Comparison of ENCODE assay signal across 29 cellular contexts in genomic region chr3:54083901-54084300, GRCh38.
"Had no signal": no experiment of that assay in that cellular context is flagged by ENCODE, and none has a peak within 500 bp of the region (broad histone marks: within the 10 kb centered on the region; RNA-seq: fewer than 3 reads in every experiment).

No MANE protein-coding gene starts in this region.

- H3K4me1 Mint-ChIP-seq: natural killer cell; stimulated activated effector memory CD8-positive, alpha-beta T cell treated with anti-CD3 and anti-CD28 coated beads, Interleukin-12 subunit alpha, Interleukin-12 subunit beta, amount 100 ng/mL, for 72 hours had no signal

- H3K27me3 ChIP-seq: ovary, right atrium auricular region, right lobe of liver, thyroid gland, vagina had no signal

- H2AFZ ChIP-seq: neural progenitor cell, parathyroid adenoma had no signal

- H3K9me3 Mint-ChIP-seq: natural killer cell; nephron; neural progenitor cell; stimulated activated effector memory CD8-positive, alpha-beta T cell treated with anti-CD3 and anti-CD28 coated beads, Interleukin-12 subunit alpha, Interleukin-12 subunit beta, amount 100 ng/mL, for 72 hours; stimulated activated naive B cell treated with anti-CD40 and anti-IgM and Interleukin-4, amounts not matched to agents 10 μg/mL and 1 μg/mL and 100 μg/mL, for 72 hours; stimulated activated naive CD8-positive, alpha-beta T cell treated with anti-CD3 and anti-CD28 coated beads, Interleukin-15, Interleukin-2, amounts not matched to agents 100 ng/mL and 50 ng/mL, for 24 hours had no signal

- H3K4me3 Mint-ChIP-seq: natural killer cell; nephron; neural progenitor cell; stimulated activated effector memory CD8-positive, alpha-beta T cell treated with anti-CD3 and anti-CD28 coated beads, Interleukin-12 subunit alpha, Interleukin-12 subunit beta, amount 100 ng/mL, for 72 hours; stimulated activated naive B cell treated with anti-CD40 and anti-IgM and Interleukin-4, amounts not matched to agents 10 μg/mL and 1 μg/mL and 100 μg/mL, for 72 hours; stimulated activated naive CD8-positive, alpha-beta T cell treated with anti-CD3 and anti-CD28 coated beads, Interleukin-15, Interleukin-2, amounts not matched to agents 100 ng/mL and 50 ng/mL, for 24 hours had no signal

- H3K9me3 ChIP-seq: ovary, psoas muscle, right atrium auricular region, right lobe of liver, sigmoid colon, stomach, thoracic aorta, thyroid gland, tibial nerve, upper lobe of left lung, vagina had no signal

- H3K27ac Mint-ChIP-seq: natural killer cell; nephron; neural progenitor cell; progenitor cell of endocrine pancreas; stimulated activated effector memory CD8-positive, alpha-beta T cell treated with anti-CD3 and anti-CD28 coated beads, Interleukin-12 subunit alpha, Interleukin-12 subunit beta, amount 100 ng/mL, for 72 hours; stimulated activated naive B cell treated with anti-CD40 and anti-IgM and Interleukin-4, amounts not matched to agents 10 μg/mL and 1 μg/mL and 100 μg/mL, for 72 hours; stimulated activated naive CD8-positive, alpha-beta T cell treated with anti-CD3 and anti-CD28 coated beads, Interleukin-15, Interleukin-2, amounts not matched to agents 100 ng/mL and 50 ng/mL, for 24 hours had no signal

- H3K4me2 ChIP-seq: neural progenitor cell had no signal

- ATAC-seq: natural killer cell; psoas muscle; right lobe of liver; stimulated activated effector memory CD8-positive, alpha-beta T cell treated with anti-CD3 and anti-CD28 coated beads, Interleukin-12 subunit alpha, Interleukin-12 subunit beta, amount 100 ng/mL, for 72 hours; stimulated activated naive B cell treated with anti-CD40 and anti-IgM and Interleukin-4, amounts not matched to agents 10 μg/mL and 1 μg/mL and 100 μg/mL, for 72 hours had no signal

- H3K4me3 ChIP-seq: neural progenitor cell, ovary, psoas muscle, right atrium auricular region, right lobe of liver, sigmoid colon, stomach, thoracic aorta, thyroid gland, tibial nerve, upper lobe of left lung, vagina had no signal

- H3K36me3 Mint-ChIP-seq: natural killer cell; neural progenitor cell; stimulated activated effector memory CD8-positive, alpha-beta T cell treated with anti-CD3 and anti-CD28 coated beads, Interleukin-12 subunit alpha, Interleukin-12 subunit beta, amount 100 ng/mL, for 72 hours; stimulated activated naive B cell treated with anti-CD40 and anti-IgM and Interleukin-4, amounts not matched to agents 10 μg/mL and 1 μg/mL and 100 μg/mL, for 72 hours had no signal

- H3K27ac ChIP-seq: neural progenitor cell, ovary, parathyroid adenoma, psoas muscle, right atrium auricular region, right lobe of liver, sigmoid colon, stomach, thoracic aorta, thyroid gland, tibial nerve, upper lobe of left lung, vagina had no signal

- H3K79me2 ChIP-seq: parathyroid adenoma had no signal

- H3K36me3 ChIP-seq: neural progenitor cell, ovary, right atrium auricular region, right lobe of liver, sigmoid colon, stomach, thoracic aorta, thyroid gland, tibial nerve, upper lobe of left lung, vagina had no signal

- DNase-seq: natural killer cell; occipital lobe; ovary; posterior cingulate gyrus; psoas muscle; retina; right lobe of liver; sigmoid colon; small intestine; stimulated activated CD4-positive, alpha-beta T cell treated with anti-CD3 and anti-CD28 coated beads, Interleukin-15, amount 100 ng/mL, for 24 hours; stimulated activated CD4-positive, alpha-beta T cell treated with anti-CD3 and anti-CD28 coated beads, Interleukin-2, amount 100 ng/mL, for 24 hours; stimulated activated CD4-positive, alpha-beta T cell treated with anti-CD3 and anti-CD28 coated beads, Interleukin-2, amount 100 ng/mL, for 48 hours; stimulated activated CD4-positive, alpha-beta T cell treated with anti-CD3 and anti-CD28 coated beads, Interleukin-4, amount 100 ng/mL, for 24 hours; stimulated activated naive B cell treated with anti-CD40 and anti-IgM and Interleukin-4, amounts not matched to agents 10 μg/mL and 1 μg/mL and 100 μg/mL, for 72 hours; stimulated activated naive CD4-positive, alpha-beta T cell treated with Interleukin-2 at 50 U/mL for 16 hours; stomach; thyroid gland; trophoblast cell; upper lobe of left lung had no signal

- H3K4me1 ChIP-seq: parathyroid adenoma, right lobe of liver had no signal
